9 cellular contexts compared by ENCODE assay signal in the genomic region with DNA sequence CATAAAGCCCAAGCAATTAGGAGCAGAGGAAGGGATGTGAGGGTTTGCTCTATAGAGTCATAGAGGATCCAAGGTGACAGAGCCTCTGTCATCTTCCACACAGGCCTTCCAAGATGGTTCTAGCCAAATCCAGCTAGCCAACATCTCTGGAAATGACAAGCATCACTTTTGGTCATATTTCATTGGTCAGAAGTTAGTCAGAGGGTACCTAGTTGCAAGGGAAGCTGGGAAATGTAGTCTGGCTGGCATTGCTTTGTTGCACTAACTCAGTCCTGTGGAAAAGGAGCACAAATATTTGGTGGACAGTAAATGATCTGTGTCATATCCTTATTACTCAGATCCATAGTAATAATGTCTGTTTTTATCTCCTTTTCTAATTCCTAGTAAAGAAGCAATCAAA.
"Had no signal": no experiment of that assay in that cellular context is flagged by ENCODE, and none has a peak within 500 bp of the region (broad histone marks: within the 10 kb centered on the region; RNA-seq: fewer than 3 reads in every experiment).

No MANE protein-coding gene starts in this region.

- H3K4me1 ChIP-seq: HAP-1 had no signal

- H3K4me3 ChIP-seq: GM23248, HAP-1 had no signal

- H3K4me2 ChIP-seq: KMS-11 had no signal

- H3K27ac ChIP-seq: GM23248, HL-60, KMS-11 had no signal

- DNase-seq: GM23248, GOT3, HFFc6, KBM-7 had no signal

- H3K9ac ChIP-seq: GM23248, KMS-11 had no signal

- H3K9me3 ChIP-seq: HAP-1 had no signal

- H2AFZ ChIP-seq: GM23248 had no signal

- FAIRE-seq: H54, HepG2 had no signal

- H3K36me3 ChIP-seq: HAP-1 had no signal
